In genomic region chr12:3054993-3055711, GRCh38 we compare ENCODE assay signal across 1 cellular context.
TF ChIP-seq lines count a peak whose summit lies in the region.

No MANE protein-coding gene starts in this region.

TF ChIP-seq in GM23338, 12 proteins besides CTCF, POLR2A, EP300 and RAD21 (continued from another document):
- TF ChIP-seq ZNF462 (CRISPR knock-in tag; IDR thresholded peaks at IDR 0.05): no peak
- TF ChIP-seq JUNB (IDR thresholded peaks at IDR 0.05; ENCODE audit: unreplicated experiment): no peak
- no peak for TF ChIP-seq ZNF331 (CRISPR knock-in tag; IDR thresholded peaks at IDR 0.05; ENCODE audit: low read depth)
